In the genomic region with DNA sequence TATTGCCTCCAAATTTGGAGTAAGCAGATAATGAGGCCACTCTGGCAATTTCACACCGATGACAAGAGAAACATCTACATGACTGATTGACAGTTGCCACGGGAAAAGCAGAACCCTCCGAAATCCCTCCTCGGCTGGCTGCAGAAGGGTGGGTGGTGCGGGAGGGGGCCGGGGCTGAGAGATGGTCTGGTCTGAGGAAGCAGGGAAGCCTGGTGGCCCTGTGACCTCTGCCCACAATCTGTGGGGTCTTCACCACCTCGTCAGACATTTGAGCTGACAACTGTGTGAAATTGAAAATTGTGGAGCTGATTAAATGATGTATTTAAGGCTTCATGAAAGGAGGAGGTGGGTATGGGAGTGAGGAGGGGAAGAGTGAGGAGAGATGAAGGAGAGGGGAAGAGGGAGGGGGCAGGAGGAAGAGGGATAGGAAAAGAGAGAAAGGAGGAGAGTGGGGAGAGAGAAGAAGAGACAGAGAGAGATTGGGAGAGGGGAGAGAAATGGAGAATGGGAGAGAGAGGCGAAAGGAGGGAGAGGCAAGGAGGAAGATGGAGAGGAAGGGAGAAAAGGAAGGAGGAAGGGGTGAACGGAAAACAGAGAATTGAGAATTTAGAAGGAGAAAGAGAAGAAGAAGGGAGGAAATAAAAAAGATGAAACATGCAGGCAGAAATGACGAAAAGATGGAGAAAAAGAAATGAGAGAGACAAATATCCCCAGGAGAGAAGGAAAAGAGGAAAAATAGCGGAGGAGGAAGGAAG, we compare ENCODE assay signal across 3 cellular contexts.
TF ChIP-seq lines count a peak whose summit lies in the region.

No MANE protein-coding gene starts in this region.

TF ChIP-seq in SK-N-SH, 30 proteins besides CTCF, POLR2A, EP300 and RAD21 (continued from another document):
- TF ChIP-seq, protein P1, sequence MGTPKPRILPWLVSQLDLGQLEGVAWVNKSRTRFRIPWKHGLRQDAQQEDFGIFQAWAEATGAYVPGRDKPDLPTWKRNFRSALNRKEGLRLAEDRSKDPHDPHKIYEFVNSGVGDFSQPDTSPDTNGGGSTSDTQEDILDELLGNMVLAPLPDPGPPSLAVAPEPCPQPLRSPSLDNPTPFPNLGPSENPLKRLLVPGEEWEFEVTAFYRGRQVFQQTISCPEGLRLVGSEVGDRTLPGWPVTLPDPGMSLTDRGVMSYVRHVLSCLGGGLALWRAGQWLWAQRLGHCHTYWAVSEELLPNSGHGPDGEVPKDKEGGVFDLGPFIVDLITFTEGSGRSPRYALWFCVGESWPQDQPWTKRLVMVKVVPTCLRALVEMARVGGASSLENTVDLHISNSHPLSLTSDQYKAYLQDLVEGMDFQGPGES (IDR thresholded peaks at IDR 0.05; ENCODE audit: low read depth, low read length), result no peak
- TF ChIP-seq JUND (IDR thresholded peaks at IDR 0.05), result no peak
- no peak for TF ChIP-seq RXRA (IDR thresholded peaks at IDR 0.05; ENCODE audit: borderline replicate concordance, low read depth)
- no peak for TF ChIP-seq CHD2 (IDR thresholded peaks at IDR 0.05; ENCODE audit: low read length, partially characterized antibody)
- no peak for TF ChIP-seq NRF1 (IDR thresholded peaks at IDR 0.05; ENCODE audit: low read depth, low read length)
- TF ChIP-seq, protein P2, sequence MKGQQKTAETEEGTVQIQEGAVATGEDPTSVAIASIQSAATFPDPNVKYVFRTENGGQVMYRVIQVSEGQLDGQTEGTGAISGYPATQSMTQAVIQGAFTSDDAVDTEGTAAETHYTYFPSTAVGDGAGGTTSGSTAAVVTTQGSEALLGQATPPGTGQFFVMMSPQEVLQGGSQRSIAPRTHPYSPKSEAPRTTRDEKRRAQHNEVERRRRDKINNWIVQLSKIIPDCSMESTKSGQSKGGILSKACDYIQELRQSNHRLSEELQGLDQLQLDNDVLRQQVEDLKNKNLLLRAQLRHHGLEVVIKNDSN (IDR thresholded peaks at IDR 0.05; ENCODE audit: borderline replicate concordance, low read depth), result no peak
- TF ChIP-seq MEF2A (IDR thresholded peaks at IDR 0.05; ENCODE audit: borderline replicate concordance, low read depth), result no peak
- no peak for TF ChIP-seq GATA2 (CRISPR knock-in tag; IDR thresholded peaks at IDR 0.05)
- TF ChIP-seq MXI1 (IDR thresholded peaks at IDR 0.05; ENCODE audit: low read depth, low read length), result no peak
- no peak for TF ChIP-seq NFIC (IDR thresholded peaks at IDR 0.05; ENCODE audit: borderline replicate concordance)
- TF ChIP-seq FOXJ3 (CRISPR knock-in tag; IDR thresholded peaks at IDR 0.05), result no peak
- TF ChIP-seq TAF1 (IDR thresholded peaks at IDR 0.05; ENCODE audit: borderline replicate concordance, low read depth, low read length), result no peak
- TF ChIP-seq, protein P3, sequence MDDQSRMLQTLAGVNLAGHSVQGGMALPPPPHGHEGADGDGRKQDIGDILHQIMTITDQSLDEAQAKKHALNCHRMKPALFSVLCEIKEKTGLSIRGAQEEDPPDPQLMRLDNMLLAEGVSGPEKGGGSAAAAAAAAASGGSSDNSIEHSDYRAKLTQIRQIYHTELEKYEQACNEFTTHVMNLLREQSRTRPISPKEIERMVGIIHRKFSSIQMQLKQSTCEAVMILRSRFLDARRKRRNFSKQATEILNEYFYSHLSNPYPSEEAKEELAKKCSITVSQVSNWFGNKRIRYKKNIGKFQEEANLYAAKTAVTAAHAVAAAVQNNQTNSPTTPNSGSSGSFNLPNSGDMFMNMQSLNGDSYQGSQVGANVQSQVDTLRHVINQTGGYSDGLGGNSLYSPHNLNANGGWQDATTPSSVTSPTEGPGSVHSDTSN (IDR thresholded peaks at IDR 0.05), result no peak

TF ChIP-seq in SK-N-SH treated with all-trans-retinoic acid at 6 μM for 48 hours, 23 proteins besides CTCF, POLR2A, EP300 and RAD21 (continued from another document):
- TF ChIP-seq, protein P4, sequence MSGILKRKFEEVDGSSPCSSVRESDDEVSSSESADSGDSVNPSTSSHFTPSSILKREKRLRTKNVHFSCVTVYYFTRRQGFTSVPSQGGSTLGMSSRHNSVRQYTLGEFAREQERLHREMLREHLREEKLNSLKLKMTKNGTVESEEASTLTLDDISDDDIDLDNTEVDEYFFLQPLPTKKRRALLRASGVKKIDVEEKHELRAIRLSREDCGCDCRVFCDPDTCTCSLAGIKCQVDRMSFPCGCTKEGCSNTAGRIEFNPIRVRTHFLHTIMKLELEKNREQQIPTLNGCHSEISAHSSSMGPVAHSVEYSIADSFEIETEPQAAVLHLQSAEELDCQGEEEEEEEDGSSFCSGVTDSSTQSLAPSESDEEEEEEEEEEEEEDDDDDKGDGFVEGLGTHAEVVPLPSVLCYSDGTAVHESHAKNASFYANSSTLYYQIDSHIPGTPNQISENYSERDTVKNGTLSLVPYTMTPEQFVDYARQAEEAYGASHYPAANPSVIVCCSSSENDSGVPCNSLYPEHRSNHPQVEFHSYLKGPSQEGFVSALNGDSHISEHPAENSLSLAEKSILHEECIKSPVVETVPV (CRISPR knock-in tag; IDR thresholded peaks at IDR 0.05), result no peak
- TF ChIP-seq, protein P5, sequence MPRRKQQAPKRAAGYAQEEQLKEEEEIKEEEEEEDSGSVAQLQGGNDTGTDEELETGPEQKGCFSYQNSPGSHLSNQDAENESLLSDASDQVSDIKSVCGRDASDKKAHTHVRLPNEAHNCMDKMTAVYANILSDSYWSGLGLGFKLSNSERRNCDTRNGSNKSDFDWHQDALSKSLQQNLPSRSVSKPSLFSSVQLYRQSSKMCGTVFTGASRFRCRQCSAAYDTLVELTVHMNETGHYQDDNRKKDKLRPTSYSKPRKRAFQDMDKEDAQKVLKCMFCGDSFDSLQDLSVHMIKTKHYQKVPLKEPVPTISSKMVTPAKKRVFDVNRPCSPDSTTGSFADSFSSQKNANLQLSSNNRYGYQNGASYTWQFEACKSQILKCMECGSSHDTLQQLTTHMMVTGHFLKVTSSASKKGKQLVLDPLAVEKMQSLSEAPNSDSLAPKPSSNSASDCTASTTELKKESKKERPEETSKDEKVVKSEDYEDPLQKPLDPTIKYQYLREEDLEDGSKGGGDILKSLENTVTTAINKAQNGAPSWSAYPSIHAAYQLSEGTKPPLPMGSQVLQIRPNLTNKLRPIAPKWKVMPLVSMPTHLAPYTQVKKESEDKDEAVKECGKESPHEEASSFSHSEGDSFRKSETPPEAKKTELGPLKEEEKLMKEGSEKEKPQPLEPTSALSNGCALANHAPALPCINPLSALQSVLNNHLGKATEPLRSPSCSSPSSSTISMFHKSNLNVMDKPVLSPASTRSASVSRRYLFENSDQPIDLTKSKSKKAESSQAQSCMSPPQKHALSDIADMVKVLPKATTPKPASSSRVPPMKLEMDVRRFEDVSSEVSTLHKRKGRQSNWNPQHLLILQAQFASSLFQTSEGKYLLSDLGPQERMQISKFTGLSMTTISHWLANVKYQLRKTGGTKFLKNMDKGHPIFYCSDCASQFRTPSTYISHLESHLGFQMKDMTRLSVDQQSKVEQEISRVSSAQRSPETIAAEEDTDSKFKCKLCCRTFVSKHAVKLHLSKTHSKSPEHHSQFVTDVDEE (CRISPR knock-in tag; IDR thresholded peaks at IDR 0.05), result no peak
- TF ChIP-seq TCF4 (CRISPR knock-in tag; IDR thresholded peaks at IDR 0.05; ENCODE audit: borderline replicate concordance) (no peak), OSR1 (CRISPR knock-in tag; IDR thresholded peaks at IDR 0.05) (no peak), ARNTL (CRISPR knock-in tag; IDR thresholded peaks at IDR 0.05; ENCODE audit: borderline replicate concordance, low read depth) (no peak), ZNF8 (CRISPR knock-in tag; IDR thresholded peaks at IDR 0.05) (no peak), SNAI2 (CRISPR knock-in tag; IDR thresholded peaks at IDR 0.05) (no peak), ZFP30 (CRISPR knock-in tag; IDR thresholded peaks at IDR 0.05) (no peak), PPARA (CRISPR knock-in tag; IDR thresholded peaks at IDR 0.05; ENCODE audit: borderline replicate concordance) (no peak)
- TF ChIP-seq, protein P6, sequence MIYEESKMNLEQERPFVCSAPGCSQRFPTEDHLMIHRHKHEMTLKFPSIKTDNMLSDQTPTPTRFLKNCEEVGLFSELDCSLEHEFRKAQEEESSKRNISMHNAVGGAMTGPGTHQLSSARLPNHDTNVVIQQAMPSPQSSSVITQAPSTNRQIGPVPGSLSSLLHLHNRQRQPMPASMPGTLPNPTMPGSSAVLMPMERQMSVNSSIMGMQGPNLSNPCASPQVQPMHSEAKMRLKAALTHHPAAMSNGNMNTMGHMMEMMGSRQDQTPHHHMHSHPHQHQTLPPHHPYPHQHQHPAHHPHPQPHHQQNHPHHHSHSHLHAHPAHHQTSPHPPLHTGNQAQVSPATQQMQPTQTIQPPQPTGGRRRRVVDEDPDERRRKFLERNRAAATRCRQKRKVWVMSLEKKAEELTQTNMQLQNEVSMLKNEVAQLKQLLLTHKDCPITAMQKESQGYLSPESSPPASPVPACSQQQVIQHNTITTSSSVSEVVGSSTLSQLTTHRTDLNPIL (CRISPR knock-in tag; IDR thresholded peaks at IDR 0.05; ENCODE audit: low read depth), result no peak
- TF ChIP-seq, protein P7, sequence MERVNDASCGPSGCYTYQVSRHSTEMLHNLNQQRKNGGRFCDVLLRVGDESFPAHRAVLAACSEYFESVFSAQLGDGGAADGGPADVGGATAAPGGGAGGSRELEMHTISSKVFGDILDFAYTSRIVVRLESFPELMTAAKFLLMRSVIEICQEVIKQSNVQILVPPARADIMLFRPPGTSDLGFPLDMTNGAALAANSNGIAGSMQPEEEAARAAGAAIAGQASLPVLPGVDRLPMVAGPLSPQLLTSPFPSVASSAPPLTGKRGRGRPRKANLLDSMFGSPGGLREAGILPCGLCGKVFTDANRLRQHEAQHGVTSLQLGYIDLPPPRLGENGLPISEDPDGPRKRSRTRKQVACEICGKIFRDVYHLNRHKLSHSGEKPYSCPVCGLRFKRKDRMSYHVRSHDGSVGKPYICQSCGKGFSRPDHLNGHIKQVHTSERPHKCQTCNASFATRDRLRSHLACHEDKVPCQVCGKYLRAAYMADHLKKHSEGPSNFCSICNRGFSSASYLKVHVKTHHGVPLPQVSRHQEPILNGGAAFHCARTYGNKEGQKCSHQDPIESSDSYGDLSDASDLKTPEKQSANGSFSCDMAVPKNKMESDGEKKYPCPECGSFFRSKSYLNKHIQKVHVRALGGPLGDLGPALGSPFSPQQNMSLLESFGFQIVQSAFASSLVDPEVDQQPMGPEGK (CRISPR knock-in tag; IDR thresholded peaks at IDR 0.05; ENCODE audit: borderline replicate concordance), result no peak

TF ChIP-seq in endothelial cell of umbilical vein, 7 proteins besides CTCF, POLR2A, EP300 and RAD21 (continued from another document):
- TF ChIP-seq JUN (IDR thresholded peaks at IDR 0.05; ENCODE audit: borderline replicate concordance, insufficient read depth, insufficient read length, low read depth) (no peak), POLR2AphosphoS5 (IDR thresholded peaks at IDR 0.05; ENCODE audit: insufficient read depth, low read depth, low read length) (no peak), EZH2 (IDR thresholded peaks at IDR 0.05; ENCODE audit: borderline replicate concordance, low read depth, low read length, severe bottlenecking) (no peak)
